Comparison of ENCODE assay signal across 10 cellular contexts in the genomic region with DNA sequence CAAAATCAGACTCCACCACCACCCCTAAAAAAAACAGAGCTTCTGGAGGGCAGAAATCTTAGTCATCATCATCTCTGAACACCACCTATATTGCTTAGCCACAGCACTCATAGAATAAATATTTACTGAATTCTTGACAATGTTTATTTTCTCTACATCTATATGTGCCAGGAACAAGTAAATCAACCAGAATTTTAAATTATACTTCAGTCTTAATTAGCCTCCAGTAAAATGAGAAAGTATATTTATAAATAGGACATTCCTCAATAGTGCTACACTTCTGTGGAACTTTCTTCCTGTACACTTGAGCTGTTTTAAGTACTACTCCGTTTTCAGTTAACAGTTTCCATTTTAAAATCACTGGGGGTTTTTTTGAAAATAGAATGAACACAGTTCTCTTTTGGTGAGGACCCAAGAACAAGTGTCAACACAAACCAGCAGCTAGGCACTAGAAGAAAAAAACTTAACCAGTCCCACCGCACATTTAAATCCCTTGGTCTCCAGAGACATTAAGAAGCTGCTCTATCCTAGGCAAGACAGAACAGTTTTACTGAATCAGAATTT. TPM values are rescaled to one million over a fixed set of nuclear protein-coding genes. Genes with fewer than 3 reads are reported as not detected.
A peak's percentile ranks its signal among the peaks of the same experiment; 100 is the strongest.
DNase-seq lines count a peak whose midpoint lies in the region; ATAC-seq and TF ChIP-seq lines count a peak whose summit lies in the region.
"Had no signal": no experiment of that assay in that cellular context is flagged by ENCODE, and none has a peak within 500 bp of the region (broad histone marks: within the 10 kb centered on the region; RNA-seq: fewer than 3 reads in every experiment).

No MANE protein-coding gene starts in this region.

- H3K4me1 ChIP-seq in thoracic aorta (ENCODE audit: control insufficient read depth in 1 of 2, low read depth in 2 of 2): peaks cover 39 to 63% of the 10 kb centered on the region in 2 donors

- TF ChIP-seq CTCF in fibroblast of mammary gland (conservative IDR thresholded peaks at IDR 0.05; ENCODE audit: control insufficient read depth, insufficient read depth, low read depth, low read length) (no peak), thoracic aorta (IDR thresholded peaks at IDR 0.05) (no peak)

- H3K9me3 Mint-ChIP-seq in activated T-cell treated with anti-CD3 and anti-CD28 coated beads, Interleukin-2, amount 50 U/mL, for 72 hours: no peaks in the 10 kb centered on the region
- H3K9me3 Mint-ChIP-seq: endodermal cell had no signal

- peaks cover 17% of the 10 kb centered on the region for H3K4me1 Mint-ChIP-seq in activated T-cell treated with anti-CD3 and anti-CD28 coated beads, Interleukin-2, amount 50 U/mL, for 72 hours (ENCODE audit: low read depth)

- H3K27ac Mint-ChIP-seq in activated T-cell treated with anti-CD3 and anti-CD28 coated beads, Interleukin-2, amount 50 U/mL, for 72 hours: no peak overlapping the region
- H3K27ac Mint-ChIP-seq: endodermal cell had no signal

- H3K4me3 ChIP-seq in fibroblast of mammary gland (ENCODE audit: control insufficient read depth, low read depth, low read length) (no peak overlapping the region), thoracic aorta (peak overlapping the region; percentile 48)

- DNase-seq in SIG-M5 treated with dmso at 0.1 percent for 504 hours (lab: John Stamatoyannopoulos, UW; ENCODE audit: unreplicated experiment): peak; percentile 37
- no peak for DNase-seq in SIG-M5 (lab: John Stamatoyannopoulos, UW)
- DNase-seq in HT-29 (ENCODE audit: low spot score): peak; percentile 58
- DNase-seq in fibroblast of mammary gland (ENCODE audit: low read depth): peak; percentile 38
- DNase-seq in thoracic aorta (ENCODE audit: low spot score): no peak
- DNase-seq in activated T-cell treated with anti-CD3 and anti-CD28 coated beads, Interleukin-2, amount 50 U/mL, for 72 hours: no peak
- DNase-seq in activated naive CD4-positive, alpha-beta T cell treated with anti-CD3 and anti-CD28 coated beads, Interleukin-2, amount 50 U/mL, for 16 hours: no peak
- DNase-seq: endodermal cell, RPMI8226 had no signal

- no peaks in the 10 kb centered on the region for H3K9me3 ChIP-seq in thoracic aorta

- peak overlapping the region; percentile 71 to 87 for H3K27ac ChIP-seq in thoracic aorta

- no peaks in the 10 kb centered on the region for H3K36me3 ChIP-seq in thoracic aorta

- no peaks in the 10 kb centered on the region for H3K27me3 ChIP-seq in thoracic aorta (replicated peaks; ENCODE audit: insufficient read depth)

- no peak for ATAC-seq in thoracic aorta (ENCODE audit: insufficient number of reproducible peaks, low FRiP score, low read depth)
- ATAC-seq in activated T-cell treated with anti-CD3 and anti-CD28 coated beads, Interleukin-2, amount 50 U/mL, for 72 hours (replicated peaks in 1 of 2): no peak
- ATAC-seq in GM19035 (IDR thresholded peaks at IDR 0.05; ENCODE audit: unreplicated experiment): no peak

- no peaks in the 10 kb centered on the region for H3K36me3 Mint-ChIP-seq in activated T-cell treated with anti-CD3 and anti-CD28 coated beads, Interleukin-2, amount 50 U/mL, for 72 hours (ENCODE audit: insufficient read depth in 2 of 2)

- H3K27me3 Mint-ChIP-seq in activated T-cell treated with anti-CD3 and anti-CD28 coated beads, Interleukin-2, amount 50 U/mL, for 72 hours (ENCODE audit: low read depth): no peaks in the 10 kb centered on the region

- H3K4me3 Mint-ChIP-seq in activated T-cell treated with anti-CD3 and anti-CD28 coated beads, Interleukin-2, amount 50 U/mL, for 72 hours: no peak overlapping the region
- H3K4me3 Mint-ChIP-seq: endodermal cell had no signal

RNA-seq across cellular contexts. Expression of a gene that starts 25.5 kb away (rescaled TPM):
- total RNA-seq in HT-29 (2014; rRNA removed; shearing (Covaris generic)): 5.4 and 12.1 TPM in 2 replicates
- total RNA-seq in thoracic aorta: 10 to 100 TPM; 41.0 to 58.1 TPM
- total RNA-seq in activated T-cell treated with anti-CD3 and anti-CD28 coated beads, Interleukin-2, amount 50 U/mL, for 72 hours: 1 to 10 TPM; 4.4 to 8.6 TPM

Comparison
In these comparisons a context has a peak if more than half of its experiments do, and no peak if none do; other contexts are left out.
1. DNase-seq: peak in SIG-M5 treated with dmso at 0.1 percent for 504 hours (single experiment), HT-29 (single experiment) and fibroblast of mammary gland (single experiment); none in SIG-M5 (single experiment), thoracic aorta (single experiment), activated T-cell treated with anti-CD3 and anti-CD28 coated beads, Interleukin-2, amount 50 U/mL, for 72 hours (0 of 2) and activated naive CD4-positive, alpha-beta T cell treated with anti-CD3 and anti-CD28 coated beads, Interleukin-2, amount 50 U/mL, for 16 hours (single experiment).